ENCODE assay signal across 9 cellular contexts in the genomic region with DNA sequence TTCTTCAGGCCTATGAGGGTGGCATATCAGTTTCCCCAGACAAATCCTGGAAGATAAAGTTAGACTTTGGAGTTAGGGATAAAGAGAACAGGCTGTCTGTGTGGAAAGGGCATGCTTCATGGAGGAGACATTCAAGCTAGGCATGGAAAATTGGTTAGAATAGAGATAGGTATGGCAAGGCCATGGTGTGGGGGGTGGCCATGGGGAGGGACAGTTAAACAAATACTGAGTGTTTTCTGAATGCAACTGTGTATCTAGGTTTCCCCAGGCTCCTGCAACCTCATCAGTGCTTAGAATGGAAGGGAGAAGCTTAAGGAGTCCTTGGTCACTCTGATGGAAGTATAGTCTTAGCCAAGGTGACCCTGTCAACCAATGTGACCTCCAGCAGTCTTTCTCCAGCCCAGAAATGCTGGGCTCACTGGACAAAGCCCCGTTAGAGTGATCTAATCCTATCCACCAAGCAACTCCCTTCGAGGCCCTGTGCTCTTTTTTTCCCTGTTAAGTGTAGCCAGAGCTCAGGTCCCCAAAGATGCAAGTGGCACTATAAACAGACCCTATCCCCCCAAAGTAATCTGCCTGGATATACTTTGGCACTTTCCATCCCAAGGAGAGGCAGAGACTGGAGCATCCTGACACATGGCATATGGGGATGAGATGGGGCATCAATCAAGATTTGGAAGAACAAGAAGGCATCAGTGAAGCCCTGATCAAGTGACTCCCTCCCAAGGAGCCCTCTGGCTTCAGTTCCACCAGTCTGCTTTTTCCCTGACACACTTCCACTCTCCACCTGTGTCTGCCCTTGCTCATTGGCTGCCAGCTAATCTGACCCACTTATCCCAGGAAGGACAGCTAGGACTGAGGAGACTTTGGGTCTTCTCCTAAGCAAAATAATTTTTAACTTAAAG. TPM values are rescaled to one million over a fixed set of nuclear protein-coding genes. Genes with fewer than 3 reads are reported as not detected.
A peak's percentile ranks its signal among the peaks of the same experiment; 100 is the strongest.
DNase-seq lines count a peak whose midpoint lies in the region; ATAC-seq and TF ChIP-seq lines count a peak whose summit lies in the region.
"Had no signal": no experiment of that assay in that cellular context is flagged by ENCODE, and none has a peak within 500 bp of the region (broad histone marks: within the 10 kb centered on the region; RNA-seq: fewer than 3 reads in every experiment).

No MANE protein-coding gene starts in this region.

- TF ChIP-seq POLR2A in sigmoid colon (IDR thresholded peaks at IDR 0.05) = no peak

- intact Hi-C loops in sigmoid colon (cut with DNase I) (no loop called here), OCI-LY7 (cut with micrococcal nuclease; ENCODE audit: unreplicated experiment) (no loop called here)

- H3K27me3 ChIP-seq in sigmoid colon = no peaks in the 10 kb centered on the region

- H3K36me3 ChIP-seq in sigmoid colon (peaks cover 0 to 27% (median 11%) of the 10 kb centered on the region in 4 donors), OCI-LY7 (ENCODE audit: insufficient read depth, low read length) (peaks cover 21% of the 10 kb centered on the region)

- H3K27ac ChIP-seq in sigmoid colon (peak overlapping the region in 3 of 4 donors; percentile 27 to 60 (median 57)), OCI-LY7 (ENCODE audit: low read depth, low read length, poor library complexity, severe bottlenecking) (no peak overlapping the region)

- no peaks in the 10 kb centered on the region for H3K9me2 ChIP-seq in OCI-LY7 (ENCODE audit: insufficient read depth, low read length)

- no peak overlapping the region for H3K4me2 ChIP-seq in OCI-LY7 (ENCODE audit: low read length)

- POLR2A ChIA-PET in OCI-LY7 (lab: Charles Lee) = interaction anchor here (0.6 kb wide), 1 partner anchor 9 kb away, joined by 6 read pairs; no protein-coding TSS in a partner anchor

- CTCF ChIA-PET in OCI-LY7 (lab: Charles Lee; ENCODE audit: unreplicated experiment) = no interaction called here

- H3K4me3 ChIP-seq in GM12875 (ENCODE audit: low read depth, low read length) (peak overlapping the region; percentile 24), sigmoid colon (peak overlapping the region in 1 of 4 donors; percentile 13), OCI-LY7 (ENCODE audit: low read depth, low read length, poor library complexity, severe bottlenecking) (no peak overlapping the region)

- TF ChIP-seq EP300 in sigmoid colon (IDR thresholded peaks at IDR 0.05) = no peak

- H3K4me1 ChIP-seq in sigmoid colon (peaks cover 0 to 24% (median 9%) of the 10 kb centered on the region in 4 donors), OCI-LY7 (ENCODE audit: insufficient read depth, low read length, poor library complexity, severe bottlenecking) (peaks cover 12% of the 10 kb centered on the region)

- H3K79me2 ChIP-seq in OCI-LY7 (ENCODE audit: insufficient read depth, low read depth, low read length) = peaks cover 6% of the 10 kb centered on the region; the same call in 1 of the 2 replicates

- no peak overlapping the region for H2AFZ ChIP-seq in OCI-LY7 (ENCODE audit: low read length)

- DNase-seq in NCI-H82 (lab: John Stamatoyannopoulos, UW) (peak; percentile 78), cerebellum (ENCODE audit: low spot score) (peak; percentile 66), sigmoid colon (no peak), OCI-LY7 (ENCODE audit: low spot score) (no peak), HT-29 (ENCODE audit: low spot score) (no peak), NCI-H1105 (lab: John Stamatoyannopoulos, UW) (no peak)

- no peaks in the 10 kb centered on the region for H3K9me3 ChIP-seq in sigmoid colon
- H3K9me3 ChIP-seq in OCI-LY7 (ENCODE audit: low read length) = no peaks in the 10 kb centered on the region

- 93 to 95% methylated on average over 2 of the region's 2 CpGs for WGBS in sigmoid colon, 2 donors

- BruUV-seq in OCI-LY7 (replicated peaks; lab: Mats Ljungman, UMichigan) = no TSS peak

- no peaks in the 10 kb centered on the region for H4K20me1 ChIP-seq in OCI-LY7 (ENCODE audit: insufficient read depth, low read length)

- no peak for ATAC-seq in HG02610 (IDR thresholded peaks at IDR 0.05; ENCODE audit: unreplicated experiment)

- TF ChIP-seq CTCF in GM12875 (IDR thresholded peaks at IDR 0.05; ENCODE audit: borderline replicate concordance, insufficient read depth, low read depth, low read length) = no peak
- no peak for TF ChIP-seq CTCF in sigmoid colon (IDR thresholded peaks at IDR 0.05)
- TF ChIP-seq CTCF in OCI-LY7 (conservative IDR thresholded peaks at IDR 0.05; ENCODE audit: low read length) = no peak

RNA-seq across cellular contexts. Expression of a gene that starts 5.6 kb away (rescaled TPM):
- total RNA-seq in cerebellum (327 TPM), sigmoid colon (100 to 1,000 TPM; 135 to 213 (median 200) TPM), OCI-LY7 (2022) (791 and 1,131 TPM in 2 replicates)
- 100 to 1,000 TPM; 174 to 582 (median 254) TPM for polyA plus RNA-seq in sigmoid colon
- 861 and 917 TPM in 2 replicates for total RNA-seq in OCI-LY7 (2014; rRNA removed; shearing (Covaris generic))
- 1,702 and 1,855 TPM in 2 replicates for total RNA-seq in HT-29 (2014; rRNA removed; shearing (Covaris generic))

RNA-seq across cellular contexts. Expression of a gene that starts 35.7 kb away (rescaled TPM):
- total RNA-seq in cerebellum = 68.8 TPM
- 100 to 1,000 TPM in 1 of 4 donors, 10 to 100 TPM in 3; 41.5 to 103 (median 60.0) TPM for total RNA-seq in sigmoid colon
- 10 to 100 TPM; 12.5 to 29.4 (median 27.2) TPM for polyA plus RNA-seq in sigmoid colon
- 53.6 and 58.3 TPM in 2 replicates for total RNA-seq in OCI-LY7 (2014; rRNA removed; shearing (Covaris generic))
- total RNA-seq in OCI-LY7 (2022) = 73.3 and 85.4 TPM in 2 replicates
- total RNA-seq in HT-29 (2014; rRNA removed; shearing (Covaris generic)) = 39.1 and 49.9 TPM in 2 replicates

RNA-seq across cellular contexts. Expression of a gene that starts 39.0 kb away (rescaled TPM):
- total RNA-seq in cerebellum = 0.36 TPM
- total RNA-seq in sigmoid colon = 1 to 10 TPM in 1 of 4 donors, under 1 TPM in 3; 0.16 to 2.6 (median 0.50) TPM
- polyA plus RNA-seq in sigmoid colon = 1 to 10 TPM in 2 of 3 donors, not detected in 1; 2.5 to 4.3 TPM
- total RNA-seq in OCI-LY7 (2014; rRNA removed; shearing (Covaris generic)) = not detected in 2 replicates
- not detected in 2 replicates for total RNA-seq in OCI-LY7 (2022)
- 0.03 and 0.29 TPM in 2 replicates for total RNA-seq in HT-29 (2014; rRNA removed; shearing (Covaris generic))
- total RNA-seq: activated CD8-positive, alpha-beta memory T cell treated with anti-CD3 and anti-CD28 coated beads for 36 hours had no signal

Comparison
In these comparisons a context has a peak if more than half of its experiments do, and no peak if none do; other contexts are left out.
1. DNase-seq: peak in NCI-H82 (single experiment) and cerebellum (single experiment); none in sigmoid colon (single experiment), OCI-LY7 (single experiment), HT-29 (single experiment) and NCI-H1105 (single experiment).